In the genomic region with DNA sequence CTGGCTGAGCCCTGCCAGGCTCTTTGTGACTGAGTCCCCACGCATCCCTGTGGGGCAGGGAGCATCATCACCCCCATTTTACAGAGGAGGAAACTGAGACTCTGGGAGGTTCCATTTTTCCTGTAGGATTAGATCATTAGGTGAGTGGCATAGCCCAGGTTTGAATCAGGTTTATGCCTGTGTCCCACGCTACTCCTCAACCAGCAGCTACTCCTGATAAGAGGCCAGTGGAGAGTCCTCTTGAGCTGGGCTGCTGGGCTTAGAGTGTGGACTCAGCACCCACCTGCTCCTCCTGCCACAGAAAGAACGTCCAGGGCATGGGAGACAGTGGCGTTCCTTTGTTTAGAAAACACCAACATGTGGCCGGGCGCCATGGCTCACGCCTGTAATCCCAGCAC, we compare ENCODE assay signal across 11 cellular contexts. TPM values are rescaled to one million over a fixed set of nuclear protein-coding genes. Genes with fewer than 3 reads are reported as not detected.
"Had no signal": no experiment of that assay in that cellular context is flagged by ENCODE, and none has a peak within 500 bp of the region (broad histone marks: within the 10 kb centered on the region; RNA-seq: fewer than 3 reads in every experiment).

No MANE protein-coding gene starts in this region.

- H3K27ac ChIP-seq: cardiac muscle cell, left ventricle myocardium inferior, psoas muscle had no signal

- H3K4me1 ChIP-seq: left ventricle myocardium inferior, psoas muscle, testis had no signal

- H3K27me3 ChIP-seq: cardiac muscle cell, heart right ventricle, testis had no signal

- ATAC-seq: activated CD8-positive, alpha-beta memory T cell treated with anti-CD3 and anti-CD28 coated beads, Interleukin-2, amount 10 ng/mL, durations not matched to agents 7 days and 5 days had no signal

- DNase-seq: activated CD8-positive, alpha-beta memory T cell treated with anti-CD3 and anti-CD28 coated beads, Interleukin-2, amount 10 ng/mL, durations not matched to agents 7 days and 5 days; activated gamma-delta T cell; activated T-cell treated with anti-CD3 and anti-CD28 coated beads, Interleukin-2, amount 50 U/mL, for 4 hours; effector CD4-positive, alpha-beta T cell; foreskin melanocyte; heart right ventricle; left ventricle myocardium inferior; psoas muscle; stimulated activated CD4-positive, alpha-beta T cell treated with anti-CD3 and anti-CD28 coated beads, Interleukin-2, amount 100 ng/mL, for 24 hours; testis had no signal

- H3K36me3 ChIP-seq: cardiac muscle cell had no signal

- H3K9me3 ChIP-seq: heart right ventricle, left ventricle myocardium inferior, psoas muscle, testis had no signal

- H3K4me3 ChIP-seq: cardiac muscle cell, heart right ventricle, left ventricle myocardium inferior, psoas muscle, testis had no signal

RNA-seq across cellular contexts. Expression of a gene that starts 30.7 kb away (rescaled TPM):
- polyA plus RNA-seq: cardiac muscle cell had no signal
